ENCODE assay signal across 8 cellular contexts in genomic region chr17:42387221-42387657, GRCh38. TPM values are rescaled to one million over a fixed set of nuclear protein-coding genes. Genes with fewer than 3 reads are reported as not detected.
A peak's percentile ranks its signal among the peaks of the same experiment; 100 is the strongest.
DNase-seq lines count a peak whose midpoint lies in the region; TF ChIP-seq lines count a peak whose summit lies in the region.

No MANE protein-coding gene starts in this region.

- DNase-seq in CD1c-positive myeloid dendritic cell (ENCODE audit: extremely low spot score) (peak; percentile 77), glomerular visceral epithelial cell (ENCODE audit: extremely low spot score) (peak; percentile 21), retinal pigment epithelial cell (ENCODE audit: low read depth) (no peak), NCI-H524 (lab: John Stamatoyannopoulos, UW) (no peak)
- DNase-seq in activated CD4-positive, alpha-beta memory T cell treated with anti-CD3 and anti-CD28 coated beads for 36 hours = no peak
- no peak for DNase-seq in activated CD4-positive, CD25-positive, alpha-beta regulatory T cell treated with anti-CD3 and anti-CD28 coated beads, Interleukin-2, amount 50 U/mL, for 72 hours
- DNase-seq in stimulated activated naive CD4-positive, alpha-beta T cell treated with Interleukin-2 at 50 U/mL for 16 hours (lab: John Stamatoyannopoulos, UW) = no peak

- H3K36me3 ChIP-seq in KOPT-K1 (ENCODE audit: insufficient read depth, low read length) = 0 out of 2 replicates have a peak, but pooled peaks cover 5% of the 10 kb centered on the region

- H3K27ac ChIP-seq in KOPT-K1 (ENCODE audit: low read depth, low read length, poor library complexity, severe bottlenecking) = peak overlapping the region; percentile 92

- intact Hi-C loops in activated CD4-positive, alpha-beta memory T cell treated with anti-CD3 and anti-CD28 coated beads for 36 hours (cut with micrococcal nuclease) = loop anchor here (1.0 to 5.0 kb wide), 3 partner anchors 8 to 115 kb away; no protein-coding TSS in a partner anchor

- peak overlapping the region; percentile 99 for H3K27ac Mint-ChIP-seq in activated CD4-positive, alpha-beta memory T cell treated with anti-CD3 and anti-CD28 coated beads for 36 hours

- no peaks in the 10 kb centered on the region for H3K9me3 Mint-ChIP-seq in activated CD4-positive, alpha-beta memory T cell treated with anti-CD3 and anti-CD28 coated beads for 36 hours

- H3K36me3 Mint-ChIP-seq in activated CD4-positive, alpha-beta memory T cell treated with anti-CD3 and anti-CD28 coated beads for 36 hours = peaks cover 32% of the 10 kb centered on the region

- CTCF ChIA-PET in activated CD4-positive, alpha-beta memory T cell treated with anti-CD3 and anti-CD28 coated beads for 36 hours (lab: Charles Lee) = interaction anchor here (1.0 to 3.6 kb wide), 2 partner anchors 16 to 19 kb away, joined by 3 to 37 read pairs; no protein-coding TSS in a partner anchor

- TF ChIP-seq CTCF in retinal pigment epithelial cell (conservative IDR thresholded peaks at IDR 0.05; ENCODE audit: low read depth, low read length) = no peak

- H3K4me1 Mint-ChIP-seq in activated CD4-positive, alpha-beta memory T cell treated with anti-CD3 and anti-CD28 coated beads for 36 hours (ENCODE audit: low read depth) = peaks cover 56% of the 10 kb centered on the region

- no peaks in the 10 kb centered on the region for H3K27me3 Mint-ChIP-seq in activated CD4-positive, alpha-beta memory T cell treated with anti-CD3 and anti-CD28 coated beads for 36 hours

- POLR2A ChIA-PET in activated CD4-positive, alpha-beta memory T cell treated with anti-CD3 and anti-CD28 coated beads for 36 hours (lab: Charles Lee) = interaction anchor here (0.6 to 2.1 kb wide), 4 partner anchors 8 to 120 kb away, joined by 3 to 10 read pairs (median 4); no protein-coding TSS in a partner anchor

- H3K4me3 ChIP-seq in retinal pigment epithelial cell (ENCODE audit: low read length) = peak overlapping the region; percentile 91

- no peaks in the 10 kb centered on the region for H3K9me3 ChIP-seq in KOPT-K1 (ENCODE audit: insufficient read depth, low read length, poor library complexity, severe bottlenecking)

- peak overlapping the region; percentile 88 for H3K4me3 Mint-ChIP-seq in activated CD4-positive, alpha-beta memory T cell treated with anti-CD3 and anti-CD28 coated beads for 36 hours

RNA-seq across cellular contexts. Expression of gene STAT3, which starts 1.0 kb away (rescaled TPM):
- total RNA-seq in activated CD4-positive, alpha-beta memory T cell treated with anti-CD3 and anti-CD28 coated beads for 36 hours = 100 to 1,000 TPM; 194 to 198 TPM

RNA-seq across cellular contexts. Expression of gene CAVIN1, which starts 35.8 kb away (rescaled TPM):
- total RNA-seq in activated CD4-positive, alpha-beta memory T cell treated with anti-CD3 and anti-CD28 coated beads for 36 hours = 1 to 10 TPM; 2.5 to 2.9 TPM

Comparison
In these comparisons a context has a peak if more than half of its experiments do, and no peak if none do; other contexts are left out.
1. DNase-seq: peak in CD1c-positive myeloid dendritic cell (single experiment) and glomerular visceral epithelial cell (single experiment); none in activated CD4-positive, alpha-beta memory T cell treated with anti-CD3 and anti-CD28 coated beads for 36 hours (single experiment), retinal pigment epithelial cell (single experiment), activated CD4-positive, CD25-positive, alpha-beta regulatory T cell treated with anti-CD3 and anti-CD28 coated beads, Interleukin-2, amount 50 U/mL, for 72 hours (single experiment), stimulated activated naive CD4-positive, alpha-beta T cell treated with Interleukin-2 at 50 U/mL for 16 hours (single experiment) and NCI-H524 (0 of 2).